Comparison of ENCODE assay signal across 9 cellular contexts in the genomic region with DNA sequence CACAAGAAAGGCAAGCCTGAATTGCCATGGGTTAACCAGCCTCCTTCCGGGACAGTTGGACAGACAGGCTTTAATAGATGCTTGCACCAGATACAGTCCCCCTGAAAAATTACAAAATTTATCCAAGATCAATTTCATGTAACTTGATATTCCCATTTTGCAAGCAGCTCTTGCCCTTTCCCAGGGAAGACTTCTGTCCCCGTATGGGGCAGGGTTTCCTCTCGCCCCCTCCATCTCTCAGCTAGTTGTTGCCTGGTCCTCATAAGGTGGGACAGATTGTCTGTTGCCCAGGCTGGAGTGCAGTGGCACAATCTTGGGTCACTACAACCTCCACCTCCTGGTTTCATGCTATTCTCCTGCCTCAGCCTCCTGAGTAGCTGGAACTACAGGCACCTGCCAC.
DNase-seq lines count a peak whose midpoint lies in the region; ATAC-seq and TF ChIP-seq lines count a peak whose summit lies in the region.
"Had no signal": no experiment of that assay in that cellular context is flagged by ENCODE, and none has a peak within 500 bp of the region (broad histone marks: within the 10 kb centered on the region; RNA-seq: fewer than 3 reads in every experiment).

No MANE protein-coding gene starts in this region.

- peaks cover 0 to 16% (median 9%) of the 10 kb centered on the region in 4 donors for H3K4me1 ChIP-seq in sigmoid colon

- H3K36me3 ChIP-seq in sigmoid colon, result no peaks in the 10 kb centered on the region

- H3K4me1 Mint-ChIP-seq in activated naive CD8-positive, alpha-beta T cell treated with anti-CD3 and anti-CD28 coated beads for 36 hours, result peaks cover 48% of the 10 kb centered on the region

- H3K9me3 Mint-ChIP-seq in activated naive CD8-positive, alpha-beta T cell treated with anti-CD3 and anti-CD28 coated beads for 36 hours, result peaks cover 3% of the 10 kb centered on the region

- no peak overlapping the region for H3K4me3 Mint-ChIP-seq in activated naive CD8-positive, alpha-beta T cell treated with anti-CD3 and anti-CD28 coated beads for 36 hours

- H3K4me3 ChIP-seq in sigmoid colon, result no peak overlapping the region

- no peak for TF ChIP-seq CTCF in sigmoid colon (IDR thresholded peaks at IDR 0.05)

- no peaks in the 10 kb centered on the region for H3K27me3 Mint-ChIP-seq in activated naive CD8-positive, alpha-beta T cell treated with anti-CD3 and anti-CD28 coated beads for 36 hours

- no peak for ATAC-seq in GM21786 (IDR thresholded peaks at IDR 0.05; ENCODE audit: unreplicated experiment)

- peak overlapping the region; percentile 59 to 68 (median 62) for H3K27ac ChIP-seq in sigmoid colon
- H3K27ac ChIP-seq: 22Rv1 had no signal

- TF ChIP-seq POLR2A in sigmoid colon (IDR thresholded peaks at IDR 0.05), result no peak

- WGBS in sigmoid colon, 2 donors, result 88 to 91% methylated on average over 3 of the region's 3 CpGs

- no peaks in the 10 kb centered on the region for H3K27me3 ChIP-seq in sigmoid colon

- peak overlapping the region; percentile 89 for H3K27ac Mint-ChIP-seq in activated naive CD8-positive, alpha-beta T cell treated with anti-CD3 and anti-CD28 coated beads for 36 hours

- intact Hi-C loops in sigmoid colon (cut with DNase I), result loop anchor here (5.0 kb wide), 1 partner anchor 63 kb away; the partner anchor contains the start of gene TTC39C

- H3K9me3 ChIP-seq in sigmoid colon, result no peaks in the 10 kb centered on the region

- TF ChIP-seq EP300 in sigmoid colon (IDR thresholded peaks at IDR 0.05), result no peak

- H3K36me3 Mint-ChIP-seq in activated naive CD8-positive, alpha-beta T cell treated with anti-CD3 and anti-CD28 coated beads for 36 hours, result peaks cover 35% of the 10 kb centered on the region

- peak; percentile 46 for DNase-seq in DMS 273 (lab: John Stamatoyannopoulos, UW; ENCODE audit: unreplicated experiment)
- no peak for DNase-seq in DMS 273 treated with DMSO at 0.1 percent for 48 hours (lab: John Stamatoyannopoulos, UW)
- peak; percentile 63 for DNase-seq in HT1080 (ENCODE audit: low read depth)
- DNase-seq in activated naive CD8-positive, alpha-beta T cell treated with anti-CD3 and anti-CD28 coated beads for 36 hours, result no peak
- no peak for DNase-seq in sigmoid colon
- DNase-seq in cerebellar cortex (ENCODE audit: low spot score), result no peak
- no peak for DNase-seq in SW 1271 (lab: John Stamatoyannopoulos, UW)

Comparison
In these comparisons a context has a peak if more than half of its experiments do, and no peak if none do; other contexts are left out.
1. DNase-seq: peak in DMS 273 (single experiment) and HT1080 (single experiment); none in DMS 273 treated with DMSO at 0.1 percent for 48 hours (single experiment), activated naive CD8-positive, alpha-beta T cell treated with anti-CD3 and anti-CD28 coated beads for 36 hours (single experiment), sigmoid colon (single experiment), cerebellar cortex (single experiment) and SW 1271 (0 of 2).